In genomic region chr14:71206123-71206522, GRCh38 we compare ENCODE assay signal across 25 cellular contexts.
"Had no signal": no experiment of that assay in that cellular context is flagged by ENCODE, and none has a peak within 500 bp of the region (broad histone marks: within the 10 kb centered on the region; RNA-seq: fewer than 3 reads in every experiment).

No MANE protein-coding gene starts in this region.

- DNase-seq: activated B cell treated with CpG ODN at 0.5 μM for 24 hours; activated CD4-positive, alpha-beta T cell treated with anti-CD3 and anti-CD28 coated beads for 36 hours; activated CD4-positive, alpha-beta T cell treated with anti-CD3 and anti-CD28 coated beads, Interleukin-2, amount 50 U/mL, for 48 hours; activated CD8-positive, alpha-beta memory T cell treated with anti-CD3 and anti-CD28 coated beads, Interleukin-2, amount 50 U/mL, for 48 hours; activated effector memory CD4-positive, alpha-beta T cell treated with Interleukin-2 at 50 U/mL for 16 hours; activated naive CD4-positive, alpha-beta T cell treated with anti-CD3 and anti-CD28 coated beads for 36 hours; activated naive CD8-positive, alpha-beta T cell treated with anti-CD3 and anti-CD28 coated beads, Interleukin-2, amount 10 ng/mL, durations not matched to agents 7 days and 5 days; activated T-cell treated with anti-CD3 and anti-CD28 coated beads, Interleukin-2, amount 50 U/mL, for 48 hours; effector CD8-positive, alpha-beta T cell; erythroblast; immature natural killer cell; lower lobe of right lung; naive thymus-derived CD4-positive, alpha-beta T cell; ovary; stimulated activated CD4-positive, alpha-beta T cell treated with anti-CD3 and anti-CD28 coated beads, Interleukin-4, amount 100 ng/mL, for 4 hours; trophoblast cell had no signal

- H2AFZ ChIP-seq: hepatocyte had no signal

- H3K27me3 Mint-ChIP-seq: dendritic cell treated with granulocyte-macrophage colony-stimulating factor and Interleukin-4, amounts not matched to agents 40 ng/mL and 50 ng/mL, for 4 days had no signal

- H3K36me3 ChIP-seq: cardiac muscle cell, lower lobe of right lung, ovary, prostate gland, vagina had no signal

- H3K9me3 Mint-ChIP-seq: dendritic cell treated with granulocyte-macrophage colony-stimulating factor and Interleukin-4, amounts not matched to agents 40 ng/mL and 50 ng/mL, for 4 days had no signal

- ATAC-seq: activated CD4-positive, alpha-beta T cell treated with anti-CD3 and anti-CD28 coated beads for 36 hours; left lobe of liver; naive thymus-derived CD4-positive, alpha-beta T cell had no signal

- H3K4me1 Mint-ChIP-seq: activated B cell treated with CpG ODN at 0.5 μM for 24 hours; activated naive CD8-positive, alpha-beta T cell treated with anti-CD3 and anti-CD28 coated beads, Interleukin-2, amount 10 ng/mL, durations not matched to agents 7 days and 5 days; immature natural killer cell had no signal

- H3K4me1 ChIP-seq: lower lobe of right lung, prostate gland, vagina had no signal

- H3K4me3 ChIP-seq: body of pancreas, cardiac muscle cell, hepatocyte, lower lobe of right lung, ovary, prostate gland, vagina had no signal

- H3K9me3 ChIP-seq: body of pancreas, lower lobe of right lung, ovary, prostate gland, vagina had no signal

- H3K27ac ChIP-seq: cardiac muscle cell, hepatocyte, lower lobe of right lung, ovary, prostate gland, vagina had no signal

- H3K27ac Mint-ChIP-seq: activated B cell treated with CpG ODN at 0.5 μM for 24 hours; activated CD4-positive, alpha-beta T cell treated with anti-CD3 and anti-CD28 coated beads for 36 hours; activated naive CD4-positive, alpha-beta T cell treated with anti-CD3 and anti-CD28 coated beads for 36 hours; activated naive CD8-positive, alpha-beta T cell treated with anti-CD3 and anti-CD28 coated beads, Interleukin-2, amount 10 ng/mL, durations not matched to agents 7 days and 5 days; dendritic cell treated with granulocyte-macrophage colony-stimulating factor and Interleukin-4, amounts not matched to agents 40 ng/mL and 50 ng/mL, for 4 days; immature natural killer cell; naive thymus-derived CD4-positive, alpha-beta T cell; T-helper 1 cell treated with Interleukin-12 subunit alpha and Interleukin-12 subunit beta and Interleukin-4 antibody, amounts not matched to agents 30 μg/mL and 1 μg/mL, for 36 hours had no signal

- H3K4me3 Mint-ChIP-seq: activated B cell treated with CpG ODN at 0.5 μM for 24 hours; activated CD4-positive, alpha-beta T cell treated with anti-CD3 and anti-CD28 coated beads for 36 hours; activated naive CD4-positive, alpha-beta T cell treated with anti-CD3 and anti-CD28 coated beads for 36 hours; activated naive CD8-positive, alpha-beta T cell treated with anti-CD3 and anti-CD28 coated beads, Interleukin-2, amount 10 ng/mL, durations not matched to agents 7 days and 5 days; dendritic cell treated with granulocyte-macrophage colony-stimulating factor and Interleukin-4, amounts not matched to agents 40 ng/mL and 50 ng/mL, for 4 days; immature natural killer cell; naive thymus-derived CD4-positive, alpha-beta T cell; stimulated activated naive CD8-positive, alpha-beta T cell treated with anti-CD3 and anti-CD28 coated beads, Interleukin-15, Interleukin-2, amounts not matched to agents 100 ng/mL and 50 ng/mL, for 24 hours; T-helper 1 cell treated with Interleukin-12 subunit alpha and Interleukin-12 subunit beta and Interleukin-4 antibody, amounts not matched to agents 30 μg/mL and 1 μg/mL, for 36 hours had no signal

- H3K4me2 ChIP-seq: hepatocyte had no signal

- H3K36me3 Mint-ChIP-seq: immature natural killer cell had no signal

- H3K27me3 ChIP-seq: body of pancreas, hepatocyte, ovary, vagina had no signal
